In the genomic region with DNA sequence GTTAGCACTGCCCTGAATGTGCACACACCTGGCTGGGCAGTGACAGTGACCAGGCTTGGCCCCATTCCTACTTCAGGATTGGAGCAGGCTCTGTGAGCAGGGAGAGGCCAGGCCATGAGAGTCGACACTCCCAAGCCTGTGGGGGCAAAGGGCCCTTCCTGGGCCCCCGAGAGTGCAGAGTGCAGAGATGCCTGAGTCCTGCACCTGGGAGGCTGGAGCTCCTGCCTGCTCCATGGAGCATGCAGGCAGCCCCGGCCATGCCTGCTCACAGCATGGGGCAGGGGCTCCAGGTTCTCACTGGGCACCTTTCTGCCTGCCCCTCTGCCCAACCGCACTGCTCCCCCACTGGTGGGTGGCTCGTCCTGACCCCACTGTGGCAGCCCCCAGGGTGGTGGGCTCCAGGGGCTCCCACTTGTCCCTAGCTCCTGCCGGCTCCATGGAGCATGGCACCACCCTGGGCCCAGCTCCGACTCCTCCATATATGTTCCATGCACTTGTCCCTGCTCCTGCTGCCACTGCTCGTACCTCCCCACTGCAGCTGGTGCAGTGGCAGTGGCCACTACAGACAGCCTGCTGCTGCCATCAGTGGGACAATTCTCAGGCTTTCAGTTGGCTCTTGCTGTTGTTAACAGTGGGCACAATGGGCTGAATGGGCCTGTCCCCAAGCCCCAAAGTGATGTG, we compare ENCODE assay signal across 17 cellular contexts.
A peak's percentile ranks its signal among the peaks of the same experiment; 100 is the strongest.
DNase-seq lines count a peak whose midpoint lies in the region; ATAC-seq, FAIRE-seq and TF ChIP-seq lines count a peak whose summit lies in the region.
"Had no signal": no experiment of that assay in that cellular context is flagged by ENCODE, and none has a peak within 500 bp of the region (broad histone marks: within the 10 kb centered on the region; RNA-seq: fewer than 3 reads in every experiment).

No MANE protein-coding gene starts in this region.

- no peak overlapping the region for H3K4me2 ChIP-seq in neural progenitor cell
- H3K4me2 ChIP-seq: BLaER1 had no signal

- H3K9ac ChIP-seq in kidney (ENCODE audit: low read length in 2 of 2), result no peak overlapping the region
- H3K9ac ChIP-seq in neural progenitor cell, result no peak overlapping the region
- H3K9ac ChIP-seq: BLaER1 had no signal

- no peaks in the 10 kb centered on the region for H3F3A ChIP-seq in neural progenitor cell (ENCODE audit: low read depth)

- no peaks in the 10 kb centered on the region for H3K9me3 Mint-ChIP-seq in neural progenitor cell
- peaks cover 17% of the 10 kb centered on the region for H3K9me3 Mint-ChIP-seq in stimulated activated memory B cell treated with anti-CD40 and anti-IgM and Interleukin-4, amounts not matched to agents 10 μg/mL and 1 μg/mL and 100 μg/mL, for 72 hours

- H3K27ac Mint-ChIP-seq in neural progenitor cell, result peak overlapping the region; percentile 7
- H3K27ac Mint-ChIP-seq in stimulated activated memory B cell treated with anti-CD40 and anti-IgM and Interleukin-4, amounts not matched to agents 10 μg/mL and 1 μg/mL and 100 μg/mL, for 72 hours, result no peak overlapping the region
- H3K27ac Mint-ChIP-seq: CD8-positive, alpha-beta memory T cell had no signal

- intact Hi-C loops in cardiac septum (cut with DNase I) (no loop called here), kidney (cut with DNase I) (no loop called here)

- no peak overlapping the region for H3K27ac ChIP-seq in right atrium auricular region
- H3K27ac ChIP-seq in kidney (ENCODE audit: low read depth in 2 of 2, low read length in 2 of 2), result no peak overlapping the region
- H3K27ac ChIP-seq in neural progenitor cell, result no peak overlapping the region
- H3K27ac ChIP-seq: BLaER1 had no signal

- H3K9me3 ChIP-seq in right atrium auricular region, result peaks cover 0 to 15% of the 10 kb centered on the region in 2 donors
- H3K9me3 ChIP-seq in kidney (ENCODE audit: control insufficient read depth in 1 of 2, low read length in 2 of 2), result no peaks in the 10 kb centered on the region
- H3K9me3 ChIP-seq in neural progenitor cell (ENCODE audit: low read depth), result no peaks in the 10 kb centered on the region
- H3K9me3 ChIP-seq: Caco-2 had no signal

- H3K36me3 Mint-ChIP-seq in neural progenitor cell, result no peaks in the 10 kb centered on the region
- no peaks in the 10 kb centered on the region for H3K36me3 Mint-ChIP-seq in stimulated activated memory B cell treated with anti-CD40 and anti-IgM and Interleukin-4, amounts not matched to agents 10 μg/mL and 1 μg/mL and 100 μg/mL, for 72 hours
- H3K36me3 Mint-ChIP-seq: CD8-positive, alpha-beta memory T cell had no signal

- no peak overlapping the region for H2AFZ ChIP-seq in neural progenitor cell (replicated peaks)

- DNase-seq in cardiac septum (ENCODE audit: low spot score) (peak; percentile 71), right atrium auricular region (ENCODE audit: low spot score) (no peak), kidney (peak; percentile 53), neural progenitor cell (ENCODE audit: low spot score) (no peak)
- no peak for DNase-seq in activated effector memory CD4-positive, alpha-beta T cell treated with anti-CD3 and anti-CD28 coated beads, Interleukin-2, amount 50 U/mL, for 16 hours
- no peak for DNase-seq in activated CD4-positive, CD25-positive, alpha-beta regulatory T cell (lab: John Stamatoyannopoulos, UW)
- DNase-seq: 8988T; AML-193; Caco-2; CD8-positive, alpha-beta memory T cell; DND-41; GDM1 had no signal

- no peaks in the 10 kb centered on the region for H3K79me2 ChIP-seq in neural progenitor cell (ENCODE audit: low read depth)

- no peaks in the 10 kb centered on the region for H3K4me1 Mint-ChIP-seq in neural progenitor cell
- H3K4me1 Mint-ChIP-seq in stimulated activated memory B cell treated with anti-CD40 and anti-IgM and Interleukin-4, amounts not matched to agents 10 μg/mL and 1 μg/mL and 100 μg/mL, for 72 hours, result no peaks in the 10 kb centered on the region
- H3K4me1 Mint-ChIP-seq: CD8-positive, alpha-beta memory T cell had no signal

- FAIRE-seq in kidney (lab: Jason Lieb, UNC), result no peak
- FAIRE-seq: GM12892, H54 had no signal

- H4K20me1 ChIP-seq in neural progenitor cell (ENCODE audit: low read depth), result no peaks in the 10 kb centered on the region
- H4K20me1 ChIP-seq: BLaER1 had no signal

- no peak for TF ChIP-seq CTCF in right atrium auricular region (IDR thresholded peaks at IDR 0.05)
- TF ChIP-seq CTCF in kidney (IDR thresholded peaks at IDR 0.05; ENCODE audit: borderline replicate concordance, extremely low read depth, insufficient read depth), result no peak
- TF ChIP-seq CTCF in neural progenitor cell (IDR thresholded peaks at IDR 0.05), result no peak

- no peak overlapping the region for H3K4me3 Mint-ChIP-seq in neural progenitor cell
- no peak overlapping the region for H3K4me3 Mint-ChIP-seq in stimulated activated memory B cell treated with anti-CD40 and anti-IgM and Interleukin-4, amounts not matched to agents 10 μg/mL and 1 μg/mL and 100 μg/mL, for 72 hours
- H3K4me3 Mint-ChIP-seq: CD8-positive, alpha-beta memory T cell had no signal

- H3K36me3 ChIP-seq in right atrium auricular region, result no peaks in the 10 kb centered on the region
- no peaks in the 10 kb centered on the region for H3K36me3 ChIP-seq in kidney (ENCODE audit: control insufficient read depth in 1 of 2, insufficient read depth in 2 of 2, low read length in 2 of 2)
- no peaks in the 10 kb centered on the region for H3K36me3 ChIP-seq in neural progenitor cell
- H3K36me3 ChIP-seq: BLaER1 had no signal

- H3K27me3 Mint-ChIP-seq in neural progenitor cell (ENCODE audit: insufficient read depth, low read depth), result peaks cover 2% of the 10 kb centered on the region
- H3K27me3 Mint-ChIP-seq in stimulated activated memory B cell treated with anti-CD40 and anti-IgM and Interleukin-4, amounts not matched to agents 10 μg/mL and 1 μg/mL and 100 μg/mL, for 72 hours, result no peaks in the 10 kb centered on the region

- H3K27me3 ChIP-seq in right atrium auricular region, result no peaks in the 10 kb centered on the region
- no peaks in the 10 kb centered on the region for H3K27me3 ChIP-seq in neural progenitor cell
- H3K27me3 ChIP-seq: BLaER1 had no signal

- no peaks in the 10 kb centered on the region for H3K4me1 ChIP-seq in right atrium auricular region
- no peaks in the 10 kb centered on the region for H3K4me1 ChIP-seq in kidney (ENCODE audit: control insufficient read depth in 1 of 2, insufficient read depth in 1 of 2, low read depth in 1 of 2, low read length in 2 of 2)
- no peaks in the 10 kb centered on the region for H3K4me1 ChIP-seq in neural progenitor cell
- H3K4me1 ChIP-seq: BLaER1, Caco-2 had no signal

- H3K4me3 ChIP-seq in right atrium auricular region, result no peak overlapping the region
- H3K4me3 ChIP-seq in kidney (ENCODE audit: low read length in 2 of 2), result no peak overlapping the region
- H3K4me3 ChIP-seq in neural progenitor cell, result no peak overlapping the region
- H3K4me3 ChIP-seq: BLaER1 had no signal

- peak; percentile 29 for ATAC-seq in stimulated activated memory B cell treated with anti-CD40 and anti-IgM and Interleukin-4, amounts not matched to agents 10 μg/mL and 1 μg/mL and 100 μg/mL, for 72 hours
- no peak for ATAC-seq in HG03039 (IDR thresholded peaks at IDR 0.05; ENCODE audit: unreplicated experiment)

Comparison
In these comparisons a context has a peak if more than half of its experiments do, and no peak if none do; other contexts are left out.
1. DNase-seq: peak in cardiac septum (single experiment) and kidney (single experiment); none in right atrium auricular region (single experiment), neural progenitor cell (single experiment), activated effector memory CD4-positive, alpha-beta T cell treated with anti-CD3 and anti-CD28 coated beads, Interleukin-2, amount 50 U/mL, for 16 hours (single experiment) and activated CD4-positive, CD25-positive, alpha-beta regulatory T cell (0 of 4).